ENCODE assay signal across 33 cellular contexts in genomic region chr15:80691575-80691974, GRCh38.
"Had no signal": no experiment of that assay in that cellular context is flagged by ENCODE, and none has a peak within 500 bp of the region (broad histone marks: within the 10 kb centered on the region; RNA-seq: fewer than 3 reads in every experiment).

No MANE protein-coding gene starts in this region.

- H3K27me3 ChIP-seq: MG63 had no signal

- H3K27me3 Mint-ChIP-seq: activated naive CD8-positive, alpha-beta T cell had no signal

- H3K36me3 Mint-ChIP-seq: activated CD8-positive, alpha-beta memory T cell treated with anti-CD3 and anti-CD28 coated beads, Interleukin-2, amount 10 ng/mL, durations not matched to agents 7 days and 5 days; activated naive CD4-positive, alpha-beta T cell treated with anti-CD3 and anti-CD28 coated beads, Interleukin-2, amount 10 ng/mL, durations not matched to agents 7 days and 5 days; activated naive CD8-positive, alpha-beta T cell; brain had no signal

- H3K9me3 Mint-ChIP-seq: activated CD4-positive, alpha-beta memory T cell treated with anti-CD3 and anti-CD28 coated beads, Interleukin-2, amount 10 ng/mL, durations not matched to agents 7 days and 5 days; activated naive CD4-positive, alpha-beta T cell treated with anti-CD3 and anti-CD28 coated beads, Interleukin-2, amount 10 ng/mL, durations not matched to agents 7 days and 5 days; activated naive CD8-positive, alpha-beta T cell treated with anti-CD3 and anti-CD28 coated beads, Interleukin-2, amount 50 U/mL, for 24 hours; brain had no signal

- H3K27ac ChIP-seq: RWPE1, VCaP had no signal

- ATAC-seq: activated CD8-positive, alpha-beta memory T cell treated with anti-CD3 and anti-CD28 coated beads, Interleukin-2, amount 10 ng/mL, durations not matched to agents 7 days and 5 days; activated naive CD8-positive, alpha-beta T cell treated with anti-CD3 and anti-CD28 coated beads, Interleukin-2, amount 50 U/mL, for 24 hours had no signal

- FAIRE-seq: RCC 7860 had no signal

- H3K4me3 Mint-ChIP-seq: activated CD4-positive, alpha-beta memory T cell treated with anti-CD3 and anti-CD28 coated beads, Interleukin-2, amount 10 ng/mL, durations not matched to agents 7 days and 5 days; activated CD8-positive, alpha-beta memory T cell treated with anti-CD3 and anti-CD28 coated beads, Interleukin-2, amount 10 ng/mL, durations not matched to agents 7 days and 5 days; activated naive CD4-positive, alpha-beta T cell treated with anti-CD3 and anti-CD28 coated beads, Interleukin-2, amount 10 ng/mL, durations not matched to agents 7 days and 5 days; activated naive CD8-positive, alpha-beta T cell; activated naive CD8-positive, alpha-beta T cell treated with anti-CD3 and anti-CD28 coated beads, Interleukin-2, amount 50 U/mL, for 24 hours had no signal

- H3K36me3 ChIP-seq: MG63 had no signal

- H3K27ac Mint-ChIP-seq: activated CD4-positive, alpha-beta memory T cell treated with anti-CD3 and anti-CD28 coated beads, Interleukin-2, amount 10 ng/mL, durations not matched to agents 7 days and 5 days; activated CD8-positive, alpha-beta memory T cell treated with anti-CD3 and anti-CD28 coated beads, Interleukin-2, amount 10 ng/mL, durations not matched to agents 7 days and 5 days; activated naive CD4-positive, alpha-beta T cell treated with anti-CD3 and anti-CD28 coated beads, Interleukin-2, amount 10 ng/mL, durations not matched to agents 7 days and 5 days; activated naive CD8-positive, alpha-beta T cell; activated naive CD8-positive, alpha-beta T cell treated with anti-CD3 and anti-CD28 coated beads, Interleukin-2, amount 50 U/mL, for 24 hours; brain had no signal

- H3K4me3 ChIP-seq: MG63 had no signal

- DNase-seq: activated CD4-positive, alpha-beta memory T cell treated with anti-CD3 and anti-CD28 coated beads, Interleukin-2, amount 10 ng/mL, durations not matched to agents 7 days and 5 days; activated CD4-positive, alpha-beta T cell treated with anti-CD3 and anti-CD28 coated beads for 1 hour; activated CD4-positive, alpha-beta T cell treated with anti-CD3 and anti-CD28 coated beads for 48 hours; activated CD4-positive, CD25-positive, alpha-beta regulatory T cell; activated CD8-positive, alpha-beta memory T cell treated with anti-CD3 and anti-CD28 coated beads for 24 hours; activated CD8-positive, alpha-beta memory T cell treated with anti-CD3 and anti-CD28 coated beads, Interleukin-2, amount 10 ng/mL, durations not matched to agents 7 days and 5 days; activated CD8-positive, alpha-beta memory T cell treated with anti-CD3 and anti-CD28 coated beads, Interleukin-2, amount 50 U/mL, for 48 hours; activated effector memory CD4-positive, alpha-beta T cell treated with Interleukin-2 at 50 U/mL for 16 hours; activated naive CD4-positive, alpha-beta T cell treated with anti-CD3 and anti-CD28 coated beads, Interleukin-2, amount 10 ng/mL, durations not matched to agents 7 days and 5 days; activated naive CD8-positive, alpha-beta T cell treated with anti-CD3 and anti-CD28 coated beads, Interleukin-2, amount 50 U/mL, for 24 hours; activated T-cell treated with anti-CD3 and anti-CD28 coated beads, Interleukin-2, amount 50 U/mL, for 48 hours; anterior cingulate cortex; central memory CD4-positive, alpha-beta T cell; Kasumi-1; MG63; NCI-H1092; NCI-H1436 treated with DMSO at 0.1 percent for 48 hours; NCI-H1694 treated with DMSO at 0.1 percent for 48 hours; NCI-H2029; NCI-H2171 treated with DMSO at 0.1 percent for 48 hours; NCI-H2227 treated with DMSO at 0.1 percent for 48 hours; NCI-H446; NCI-H524; Right ventricle myocardium superior; SW 1271; T-helper 1 cell; T-helper 2 cell; T-helper 9 cell had no signal

- H3K9me3 ChIP-seq: MG63 had no signal
